Comparison of ENCODE assay signal across 28 cellular contexts in genomic region chr11:69149646-69150045, GRCh38.
"Had no signal": no experiment of that assay in that cellular context is flagged by ENCODE, and none has a peak within 500 bp of the region (broad histone marks: within the 10 kb centered on the region; RNA-seq: fewer than 3 reads in every experiment).

No MANE protein-coding gene starts in this region.

- ATAC-seq: activated naive CD4-positive, alpha-beta T cell treated with anti-CD3 and anti-CD28 coated beads, Interleukin-2, amount 50 U/mL, for 72 hours; activated naive CD8-positive, alpha-beta T cell treated with anti-CD3 and anti-CD28 coated beads, Interleukin-2, amount 50 U/mL, for 24 hours; activated T-cell treated with anti-CD3 and anti-CD28 coated beads, Interleukin-2, amount 50 U/mL, for 4 hours; body of pancreas; Panc1 had no signal

- H3K27ac Mint-ChIP-seq: activated B cell treated with CpG ODN at 0.5 μM for 24 hours; activated CD4-positive, alpha-beta T cell treated with anti-CD3 and anti-CD28 coated beads, Interleukin-2, amount 10 ng/mL, durations not matched to agents 24 days and 14 days; activated naive CD4-positive, alpha-beta T cell treated with anti-CD3 and anti-CD28 coated beads, Interleukin-2, amount 50 U/mL, for 72 hours; T-helper 1 cell treated with Interleukin-12 subunit alpha and Interleukin-12 subunit beta and Interleukin-4 antibody, amounts not matched to agents 30 μg/mL and 1 μg/mL, for 36 hours had no signal

- H3K4me3 Mint-ChIP-seq: activated B cell treated with CpG ODN at 0.5 μM for 24 hours; activated CD4-positive, alpha-beta T cell treated with anti-CD3 and anti-CD28 coated beads, Interleukin-2, amount 10 ng/mL, durations not matched to agents 24 days and 14 days; activated naive CD8-positive, alpha-beta T cell treated with anti-CD3 and anti-CD28 coated beads, Interleukin-2, amount 50 U/mL, for 24 hours; activated T-cell treated with anti-CD3 and anti-CD28 coated beads, Interleukin-2, amount 50 U/mL, for 4 hours; central memory CD8-positive, alpha-beta T cell; T-helper 1 cell treated with Interleukin-12 subunit alpha and Interleukin-12 subunit beta and Interleukin-4 antibody, amounts not matched to agents 30 μg/mL and 1 μg/mL, for 36 hours had no signal

- H3K4me1 Mint-ChIP-seq: central memory CD8-positive, alpha-beta T cell had no signal

- H3K27ac ChIP-seq: ascending aorta, body of pancreas, RWPE1, SJSA1 had no signal

- H3K4me1 ChIP-seq: ascending aorta had no signal

- H3K36me3 ChIP-seq: SJSA1 had no signal

- H3K27me3 ChIP-seq: ascending aorta, body of pancreas, SJSA1 had no signal

- H3K4me3 ChIP-seq: ascending aorta, body of pancreas, SJSA1 had no signal

- DNase-seq: activated B cell treated with CpG ODN at 0.5 μM for 24 hours; activated CD4-positive, alpha-beta T cell treated with anti-CD3 and anti-CD28 coated beads for 1 hour; activated CD4-positive, alpha-beta T cell treated with anti-CD3 and anti-CD28 coated beads, Interleukin-2, amount 10 ng/mL, durations not matched to agents 24 days and 14 days; activated CD4-positive, alpha-beta T cell treated with anti-CD3 and anti-CD28 coated beads, Interleukin-2, amount 50 U/mL, for 48 hours; activated CD8-positive, alpha-beta memory T cell treated with anti-CD3 and anti-CD28 coated beads for 24 hours; activated effector memory CD4-positive, alpha-beta T cell treated with anti-CD3 and anti-CD28 coated beads, Interleukin-2, amount 50 U/mL, for 16 hours; activated naive CD4-positive, alpha-beta T cell treated with Interleukin-2 at 50 U/mL for 16 hours; activated naive CD8-positive, alpha-beta T cell treated with anti-CD3 and anti-CD28 coated beads, Interleukin-2, amount 50 U/mL, for 24 hours; activated T-cell treated with anti-CD3 and anti-CD28 coated beads, Interleukin-2, amount 50 U/mL, for 4 hours; amniotic stem cell; KBM-7; NCI-H1105 treated with DMSO at 0.1 percent for 48 hours; NCI-H1436 treated with DMSO at 0.1 percent for 48 hours; NCI-H187; NCI-H2081; NCI-H510A treated with DMSO at 0.1 percent for 48 hours; NCI-H69; NK-92 treated with Interleukin-12 subunit alpha and Interleukin-12 subunit beta, amount 100 ng/mL, for 24 hours; OCI-M1; SHP77 had no signal

- H3K27me3 Mint-ChIP-seq: activated CD4-positive, alpha-beta T cell treated with anti-CD3 and anti-CD28 coated beads, Interleukin-2, amount 10 ng/mL, durations not matched to agents 24 days and 14 days; activated naive CD8-positive, alpha-beta T cell treated with anti-CD3 and anti-CD28 coated beads, Interleukin-2, amount 50 U/mL, for 24 hours had no signal
